17 cellular contexts compared by ENCODE assay signal in genomic region chr3:25513642-25514266, GRCh38.
DNase-seq lines count a peak whose midpoint lies in the region.
"Had no signal": no experiment of that assay in that cellular context is flagged by ENCODE, and none has a peak within 500 bp of the region (broad histone marks: within the 10 kb centered on the region; RNA-seq: fewer than 3 reads in every experiment).

No MANE protein-coding gene starts in this region.

- intact Hi-C loops in posterior cingulate gyrus (cut with DNase I), result no loop called here

- DNase-seq in Ammon's horn (ENCODE audit: low spot score) (peak; percentile 15), MV-4-11 (lab: John Stamatoyannopoulos, UW) (peak; percentile 31), cerebellum (ENCODE audit: low spot score) (peak; percentile 49), myocyte (ENCODE audit: low read depth) (peak; percentile 90), activated gamma-delta T cell treated with Interleukin-2 at 50 U/mL for 16 hours (no peak), AG08395 (ENCODE audit: low spot score) (no peak), posterior cingulate gyrus (no peak)
- no peak for DNase-seq in central memory CD4-positive, alpha-beta T cell
- DNase-seq: activated CD4-positive, alpha-beta T cell treated with anti-CD3 and anti-CD28 coated beads, Interleukin-2, amount 50 U/mL, for 1 hour; activated naive CD8-positive, alpha-beta T cell treated with anti-CD3 and anti-CD28 coated beads for 36 hours; activated T-cell treated with anti-CD3 and anti-CD28 coated beads, Interleukin-2, amount 50 U/mL, for 1 hour; effector memory CD4-positive, alpha-beta T cell; left lung; NCI-H146; PC-9; stimulated activated CD4-positive, alpha-beta T cell treated with anti-CD3 and anti-CD28 coated beads, Interleukin-15, amount 100 ng/mL, for 24 hours; stimulated activated naive CD8-positive, alpha-beta T cell treated with anti-CD3 and anti-CD28 coated beads, Interleukin-15, amount 100 ng/mL, for 72 hours had no signal

Comparison
In these comparisons a context has a peak if more than half of its experiments do, and no peak if none do; other contexts are left out.
1. DNase-seq: peak in Ammon's horn (single experiment), MV-4-11 (single experiment), cerebellum (single experiment) and myocyte (single experiment); none in activated gamma-delta T cell treated with Interleukin-2 at 50 U/mL for 16 hours (single experiment), central memory CD4-positive, alpha-beta T cell (single experiment), AG08395 (single experiment) and posterior cingulate gyrus (0 of 10).